In genomic region chr2:235981629-235982028, GRCh38 we compare ENCODE assay signal across 37 cellular contexts.
DNase-seq lines count a peak whose midpoint lies in the region; FAIRE-seq and TF ChIP-seq lines count a peak whose summit lies in the region.
"Had no signal": no experiment of that assay in that cellular context is flagged by ENCODE, and none has a peak within 500 bp of the region (broad histone marks: within the 10 kb centered on the region; RNA-seq: fewer than 3 reads in every experiment).

No MANE protein-coding gene starts in this region.

- H3K4me1 Mint-ChIP-seq in neural progenitor cell = peaks cover 12% of the 10 kb centered on the region
- H3K4me1 Mint-ChIP-seq: activated naive CD4-positive, alpha-beta T cell treated with anti-CD3 and anti-CD28 coated beads, Interleukin-2, amount 50 U/mL, for 24 hours; activated T-helper 17 cell treated with anti-CD3 and anti-CD28 coated beads, Interleukin-2, amount 50 U/mL, for 72 hours had no signal

- H3K4me1 ChIP-seq in H1 (replicated peaks in 1 of 4; ENCODE audit: control insufficient read depth in 3 of 4, insufficient read depth in 4 of 4, low read length in 3 of 4) (no peaks in the 10 kb centered on the region), neural progenitor cell (no peaks in the 10 kb centered on the region), testis (no peaks in the 10 kb centered on the region)
- H3K4me1 ChIP-seq: lower lobe of right lung, suprapubic skin had no signal

- no peaks in the 10 kb centered on the region for H3K79me1 ChIP-seq in H1 (ENCODE audit: low read depth, low read length)

- H2BK20ac ChIP-seq in H1 (ENCODE audit: low read length) = no peak overlapping the region

- no peak overlapping the region for H3K56ac ChIP-seq in H1 (replicated peaks; ENCODE audit: insufficient read length, low read depth, low read length)

- H3K23ac ChIP-seq in H1 (ENCODE audit: insufficient read length) = no peak overlapping the region

- H3K36me3 ChIP-seq in H1 (ENCODE audit: control insufficient read depth in 2 of 4, insufficient read depth in 4 of 4, low read length in 3 of 4) (no peaks in the 10 kb centered on the region), neural progenitor cell (no peaks in the 10 kb centered on the region), testis (ENCODE audit: low read depth, missing control alignments) (no peaks in the 10 kb centered on the region)
- H3K36me3 ChIP-seq: brain microvascular endothelial cell, MG63, ovary had no signal

- no peak overlapping the region for H2BK120ac ChIP-seq in H1 (replicated peaks; ENCODE audit: low read depth, low read length)

- 36% methylated on average over 15 of the region's 15 CpGs; no CpG with 5 or more reads in 1 of the 2 experiments for whole genome bisulfite sequencing in H1 (ENCODE audit: extremely low coverage in 1 of 2, insufficient coverage in 1 of 2, insufficient read length in 1 of 2, insufficient replicate concordance in 2 of 2, low coverage in 1 of 2, low lambda C conversion rate in 2 of 2, missing lambda C conversion rate in 1 of 2), 2 experiments
- 81 to 87% methylated on average over 15 of the region's 15 CpGs for WGBS in testis, 2 donors

- intact Hi-C loops in testis (cut with DNase I; ENCODE audit: low total_unique reads) = no loop called here

- TF ChIP-seq POLR2A in H1 (IDR thresholded peaks at IDR 0.05; ENCODE audit: control extremely low read depth in 1 of 2, low read depth in 2 of 2, low read length in 2 of 2) (no peak), testis (IDR thresholded peaks at IDR 0.05) (no peak)

- no peak overlapping the region for H3K18ac ChIP-seq in H1 (ENCODE audit: extremely low read depth, low read length)

- FAIRE-seq in H1 (lab: Jason Lieb, UNC) = peak; percentile 88
- FAIRE-seq: A204.1, RCC 7860, small intestine, urothelium cell line had no signal

- H3K4me2 ChIP-seq in H1 (ENCODE audit: insufficient read depth in 1 of 2, low read depth in 2 of 2, low read length in 2 of 2) = no peak overlapping the region
- H3K4me2 ChIP-seq in neural progenitor cell = no peak overlapping the region
- H3K4me2 ChIP-seq: KMS-11 had no signal

- no peak overlapping the region for H2BK5ac ChIP-seq in H1 (ENCODE audit: low read depth, low read length)

- H3K23me2 ChIP-seq in H1 (ENCODE audit: low read depth, low read length) = no peaks in the 10 kb centered on the region

- peaks cover 3% of the 10 kb centered on the region for H3K27me3 Mint-ChIP-seq in neural progenitor cell (ENCODE audit: insufficient read depth, low read depth)
- H3K27me3 Mint-ChIP-seq: activated T-helper 17 cell treated with anti-CD3 and anti-CD28 coated beads, Interleukin-2, amount 50 U/mL, for 72 hours had no signal

- peaks cover 44% of the 10 kb centered on the region for H3K36me3 Mint-ChIP-seq in neural progenitor cell
- H3K36me3 Mint-ChIP-seq: activated naive CD4-positive, alpha-beta T cell treated with anti-CD3 and anti-CD28 coated beads, Interleukin-2, amount 50 U/mL, for 24 hours; natural killer cell had no signal

- H2BK15ac ChIP-seq in H1 (ENCODE audit: low read length) = no peak overlapping the region

- no peak overlapping the region for H2BK12ac ChIP-seq in H1 (ENCODE audit: low read depth, low read length)

- DNase-seq in H1 (ENCODE audit: low read depth in 1 of 2, low spot score in 2 of 2) = peak in 1 of 2 experiments; percentile 27
- peak; percentile 70 for DNase-seq in iPS-NIHi11 (ENCODE audit: low spot score)
- DNase-seq in neural progenitor cell (ENCODE audit: low spot score) = peak; percentile 67
- DNase-seq in NCI-H2227 (lab: John Stamatoyannopoulos, UW; ENCODE audit: unreplicated experiment) = no peak
- DNase-seq in NCI-H82 treated with DMSO at 0.1 percent for 48 hours (lab: John Stamatoyannopoulos, UW; ENCODE audit: unreplicated experiment) = no peak
- DNase-seq in testis = no peak
- no peak for DNase-seq in activated CD4-positive, CD25-positive, alpha-beta regulatory T cell treated with anti-CD3 and anti-CD28 coated beads, Interleukin-2, amount 50 U/mL, for 72 hours
- DNase-seq: activated CD4-positive, alpha-beta T cell treated with anti-CD3 and anti-CD28 coated beads for 4 hours; activated CD8-positive, alpha-beta T cell treated with anti-CD3 and anti-CD28 coated beads, Interleukin-2, amount 10 ng/mL, durations not matched to agents 7 days and 5 days; amniotic stem cell; brain microvascular endothelial cell; DMS79; dorsolateral prefrontal cortex; GF-D8; HCEC 1CT; hypothalamus; kidney glomerular epithelial cell; lower lobe of right lung; MG63; mucosa of descending colon; natural killer cell; NCI-H1105; NCI-H2029; NCI-H69; ovary; SIG-M5; small intestine; stimulated activated naive CD4-positive, alpha-beta T cell had no signal

- H3K4ac ChIP-seq in H1 (replicated peaks; ENCODE audit: insufficient read length, low read depth, low read length) = no peak overlapping the region

- H3K27ac ChIP-seq in H1 (ENCODE audit: low read depth, low read length) (no peak overlapping the region), neural progenitor cell (no peak overlapping the region), testis (no peak overlapping the region)
- H3K27ac ChIP-seq: brain microvascular endothelial cell, dorsolateral prefrontal cortex, KMS-11, lower lobe of right lung, ovary, suprapubic skin had no signal

- H3K14ac ChIP-seq in H1 (ENCODE audit: insufficient read length) = no peak overlapping the region

- H3K27ac Mint-ChIP-seq in neural progenitor cell = no peak overlapping the region
- H3K27ac Mint-ChIP-seq: activated CD8-positive, alpha-beta T cell treated with anti-CD3 and anti-CD28 coated beads, Interleukin-2, amount 10 ng/mL, durations not matched to agents 7 days and 5 days; activated naive CD4-positive, alpha-beta T cell treated with anti-CD3 and anti-CD28 coated beads, Interleukin-2, amount 50 U/mL, for 24 hours; activated T-helper 17 cell treated with anti-CD3 and anti-CD28 coated beads, Interleukin-2, amount 50 U/mL, for 72 hours; natural killer cell; T-helper 2 cell treated with Interferon-gamma antibody and Interleukin-4, amounts not matched to agents 5 μg/mL and 100 μg/mL, for 36 hours had no signal

- TF ChIP-seq EP300 in H1 (IDR thresholded peaks at IDR 0.05; ENCODE audit: borderline replicate concordance in 1 of 2, low read depth in 2 of 2, low read length in 2 of 2) = no peak

- TF ChIP-seq CTCF in GM12875 (IDR thresholded peaks at IDR 0.05; ENCODE audit: borderline replicate concordance, insufficient read depth, low read depth, low read length) = 0 out of 2 replicates have a peak, but pooled peaks have one; percentile 1
- TF ChIP-seq CTCF in H1 (IDR thresholded peaks at IDR 0.05; ENCODE audit: control extremely low read depth in 1 of 3, insufficient read depth in 1 of 3, low read depth in 1 of 3, low read length in 3 of 3) = peak; percentile 85 to 97 (median 85)
- TF ChIP-seq CTCF in neural progenitor cell (IDR thresholded peaks at IDR 0.05) = peak; percentile 62
- TF ChIP-seq CTCF in testis (IDR thresholded peaks at IDR 0.05) = no peak

- peak; percentile 85 to 91 for TF ChIP-seq RAD21 in H1 (IDR thresholded peaks at IDR 0.05 in 1 of 2, conservative IDR thresholded peaks at IDR 0.05 in 1 of 2; ENCODE audit: low read depth in 2 of 2, low read length in 2 of 2)

- CTCF ChIA-PET in H1 (lab: Charles Lee; ENCODE audit: partially characterized antibody) = interaction anchor here (0.8 to 2.3 kb wide), 18 partner anchors 8 to 202 kb away, joined by 3 to 9 read pairs (median 4); no protein-coding TSS in a partner anchor

- no peak overlapping the region for H3K4me3 Mint-ChIP-seq in neural progenitor cell
- H3K4me3 Mint-ChIP-seq: activated CD8-positive, alpha-beta T cell treated with anti-CD3 and anti-CD28 coated beads, Interleukin-2, amount 10 ng/mL, durations not matched to agents 7 days and 5 days; activated naive CD4-positive, alpha-beta T cell treated with anti-CD3 and anti-CD28 coated beads, Interleukin-2, amount 50 U/mL, for 24 hours; activated T-helper 17 cell treated with anti-CD3 and anti-CD28 coated beads, Interleukin-2, amount 50 U/mL, for 72 hours; natural killer cell; T-helper 2 cell treated with Interferon-gamma antibody and Interleukin-4, amounts not matched to agents 5 μg/mL and 100 μg/mL, for 36 hours had no signal

- H3K9me3 Mint-ChIP-seq in neural progenitor cell = peaks cover 3% of the 10 kb centered on the region
- H3K9me3 Mint-ChIP-seq: activated T-helper 17 cell treated with anti-CD3 and anti-CD28 coated beads, Interleukin-2, amount 50 U/mL, for 72 hours; natural killer cell; T-helper 2 cell treated with Interferon-gamma antibody and Interleukin-4, amounts not matched to agents 5 μg/mL and 100 μg/mL, for 36 hours had no signal

- POLR2A ChIA-PET in H1 (lab: Charles Lee; ENCODE audit: partially characterized antibody) = no interaction called here

- no peaks in the 10 kb centered on the region for H3F3A ChIP-seq in neural progenitor cell (ENCODE audit: low read depth)

- H4K20me1 ChIP-seq in H1 (replicated peaks in 1 of 2; ENCODE audit: control insufficient read depth in 1 of 2, insufficient read depth in 2 of 2, low read length in 2 of 2) (no peaks in the 10 kb centered on the region), neural progenitor cell (ENCODE audit: low read depth) (peaks cover 14% of the 10 kb centered on the region)

- H3K9me3 ChIP-seq in H1 (ENCODE audit: insufficient read depth in 2 of 2, low read depth in 1 of 2, low read length in 1 of 2) (no peaks in the 10 kb centered on the region), neural progenitor cell (ENCODE audit: low read depth) (no peaks in the 10 kb centered on the region), testis (no peaks in the 10 kb centered on the region)
- H3K9me3 ChIP-seq: lower lobe of right lung, MG63, mucosa of descending colon, ovary, suprapubic skin had no signal

- H3K27me3 ChIP-seq in H1 (replicated peaks in 1 of 4; ENCODE audit: control insufficient read depth in 3 of 4, extremely low read depth in 1 of 4, insufficient read depth in 3 of 4, low read length in 3 of 4) (no peaks in the 10 kb centered on the region), neural progenitor cell (no peaks in the 10 kb centered on the region), testis (no peaks in the 10 kb centered on the region)
- H3K27me3 ChIP-seq: brain microvascular endothelial cell, dorsolateral prefrontal cortex, MG63, ovary, suprapubic skin had no signal

- no peaks in the 10 kb centered on the region for H3K79me2 ChIP-seq in H1 (ENCODE audit: control insufficient read depth in 1 of 2, insufficient read depth in 2 of 2, low read length in 2 of 2)
- H3K79me2 ChIP-seq in neural progenitor cell (ENCODE audit: low read depth) = no peaks in the 10 kb centered on the region

- H2AFZ ChIP-seq in H1 (ENCODE audit: low read length) (no peak overlapping the region), neural progenitor cell (replicated peaks) (no peak overlapping the region)

- H3K4me3 ChIP-seq in GM12875 (ENCODE audit: low read depth, low read length) (no peak overlapping the region), H1 (ENCODE audit: extremely low read depth in 1 of 4, insufficient read depth in 2 of 4, low read depth in 3 of 4, low read length in 4 of 4) (no peak overlapping the region), neural progenitor cell (no peak overlapping the region), testis (no peak overlapping the region)
- H3K4me3 ChIP-seq: dorsolateral prefrontal cortex, lower lobe of right lung, MG63, mucosa of descending colon, ovary, suprapubic skin had no signal

- H2AK5ac ChIP-seq in H1 (ENCODE audit: low read depth, low read length) = no peak overlapping the region

- H4K91ac ChIP-seq in H1 (replicated peaks; ENCODE audit: insufficient read length, low read length) = no peak overlapping the region

- no peak overlapping the region for H3K9ac ChIP-seq in H1 (replicated peaks in 1 of 4; ENCODE audit: extremely low read depth in 1 of 4, low read depth in 3 of 4, low read length in 3 of 4)
- no peak overlapping the region for H3K9ac ChIP-seq in neural progenitor cell
- H3K9ac ChIP-seq: KMS-11 had no signal

- H4K8ac ChIP-seq in H1 (ENCODE audit: extremely low read depth, insufficient read depth, low read length) = no peak overlapping the region

- H4K5ac ChIP-seq in H1 (ENCODE audit: insufficient read length, low read depth, low read length) = no peak overlapping the region

Comparison
In these comparisons a context has a peak if more than half of its experiments do, and no peak if none do; other contexts are left out.
1. CTCF ChIP-seq: peak in GM12875 (single experiment), H1 (3 of 3) and neural progenitor cell (single experiment); none in testis (0 of 3).
2. DNase-seq: peak in iPS-NIHi11 (single experiment) and neural progenitor cell (single experiment); none in NCI-H2227 (single experiment), NCI-H82 treated with DMSO at 0.1 percent for 48 hours (single experiment), testis (single experiment) and activated CD4-positive, CD25-positive, alpha-beta regulatory T cell treated with anti-CD3 and anti-CD28 coated beads, Interleukin-2, amount 50 U/mL, for 72 hours (single experiment).